Comparison of ENCODE assay signal across 1 cellular context in the genomic region with DNA sequence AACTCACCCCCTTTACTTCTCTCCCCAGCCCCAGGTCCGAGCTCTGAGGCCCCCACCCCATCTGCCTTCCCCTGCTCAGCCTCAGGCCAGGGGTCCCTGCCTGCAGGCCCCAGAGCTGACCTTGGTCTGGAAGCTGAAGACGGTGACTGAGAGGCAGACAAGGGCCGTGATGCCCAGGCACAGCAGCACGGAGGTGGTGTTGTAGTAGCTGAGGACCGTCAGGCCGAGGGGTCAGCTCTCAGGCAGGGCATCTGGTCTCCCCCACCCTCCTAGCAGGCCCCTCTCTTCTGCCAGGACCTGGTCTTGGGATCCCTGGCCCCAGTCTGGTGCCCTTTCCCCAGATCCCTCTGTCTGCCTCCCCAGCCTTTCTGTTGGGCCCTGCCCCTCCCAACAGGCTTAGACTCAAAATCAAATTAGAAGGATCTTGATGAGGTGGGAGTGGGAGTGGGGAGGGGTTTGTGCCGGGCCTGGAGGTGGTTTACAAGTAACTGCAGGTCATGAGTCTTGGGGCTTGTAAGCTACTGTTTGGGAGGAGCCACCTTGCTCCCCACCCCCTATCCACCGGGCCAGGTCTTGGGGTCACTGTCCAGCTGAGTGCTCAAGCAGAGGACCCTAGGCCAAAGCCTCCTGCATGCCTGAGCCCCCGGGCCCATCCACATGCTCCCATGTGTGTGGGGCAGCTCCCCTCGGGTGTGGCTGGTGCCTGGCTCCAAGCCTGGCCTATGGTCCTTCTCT.
TF ChIP-seq lines count a peak whose summit lies in the region.

No MANE protein-coding gene starts in this region.

TF ChIP-seq in WTC11, 78 proteins besides CTCF, POLR2A, EP300 and RAD21 (continued from another document):
- TF ChIP-seq, protein P1, sequence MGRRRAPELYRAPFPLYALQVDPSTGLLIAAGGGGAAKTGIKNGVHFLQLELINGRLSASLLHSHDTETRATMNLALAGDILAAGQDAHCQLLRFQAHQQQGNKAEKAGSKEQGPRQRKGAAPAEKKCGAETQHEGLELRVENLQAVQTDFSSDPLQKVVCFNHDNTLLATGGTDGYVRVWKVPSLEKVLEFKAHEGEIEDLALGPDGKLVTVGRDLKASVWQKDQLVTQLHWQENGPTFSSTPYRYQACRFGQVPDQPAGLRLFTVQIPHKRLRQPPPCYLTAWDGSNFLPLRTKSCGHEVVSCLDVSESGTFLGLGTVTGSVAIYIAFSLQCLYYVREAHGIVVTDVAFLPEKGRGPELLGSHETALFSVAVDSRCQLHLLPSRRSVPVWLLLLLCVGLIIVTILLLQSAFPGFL (CRISPR knock-in tag; IDR thresholded peaks at IDR 0.05; ENCODE audit: borderline replicate concordance), result no peak
- TF ChIP-seq ATF1 (CRISPR knock-in tag; IDR thresholded peaks at IDR 0.05) (no peak), GABPB1 (CRISPR knock-in tag; IDR thresholded peaks at IDR 0.05) (no peak), SP1 (CRISPR knock-in tag; conservative IDR thresholded peaks at IDR 0.05) (no peak), MYBL2 (CRISPR knock-in tag; IDR thresholded peaks at IDR 0.05) (no peak), NR3C1 (CRISPR knock-in tag; conservative IDR thresholded peaks at IDR 0.05; ENCODE audit: low read depth) (no peak), RORB (CRISPR knock-in tag; IDR thresholded peaks at IDR 0.05) (no peak), NFE2L1 (CRISPR knock-in tag; IDR thresholded peaks at IDR 0.05) (no peak), RELA (CRISPR knock-in tag; IDR thresholded peaks at IDR 0.05; ENCODE audit: borderline replicate concordance) (no peak), JUN (CRISPR knock-in tag; IDR thresholded peaks at IDR 0.05) (no peak), FOXP1 (CRISPR knock-in tag; IDR thresholded peaks at IDR 0.05; ENCODE audit: borderline replicate concordance) (no peak), FOXK1 (CRISPR knock-in tag; IDR thresholded peaks at IDR 0.05) (no peak), NR2C2 (CRISPR knock-in tag; IDR thresholded peaks at IDR 0.05) (no peak)
- TF ChIP-seq, protein P2, sequence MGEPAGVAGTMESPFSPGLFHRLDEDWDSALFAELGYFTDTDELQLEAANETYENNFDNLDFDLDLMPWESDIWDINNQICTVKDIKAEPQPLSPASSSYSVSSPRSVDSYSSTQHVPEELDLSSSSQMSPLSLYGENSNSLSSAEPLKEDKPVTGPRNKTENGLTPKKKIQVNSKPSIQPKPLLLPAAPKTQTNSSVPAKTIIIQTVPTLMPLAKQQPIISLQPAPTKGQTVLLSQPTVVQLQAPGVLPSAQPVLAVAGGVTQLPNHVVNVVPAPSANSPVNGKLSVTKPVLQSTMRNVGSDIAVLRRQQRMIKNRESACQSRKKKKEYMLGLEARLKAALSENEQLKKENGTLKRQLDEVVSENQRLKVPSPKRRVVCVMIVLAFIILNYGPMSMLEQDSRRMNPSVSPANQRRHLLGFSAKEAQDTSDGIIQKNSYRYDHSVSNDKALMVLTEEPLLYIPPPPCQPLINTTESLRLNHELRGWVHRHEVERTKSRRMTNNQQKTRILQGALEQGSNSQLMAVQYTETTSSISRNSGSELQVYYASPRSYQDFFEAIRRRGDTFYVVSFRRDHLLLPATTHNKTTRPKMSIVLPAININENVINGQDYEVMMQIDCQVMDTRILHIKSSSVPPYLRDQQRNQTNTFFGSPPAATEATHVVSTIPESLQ (CRISPR knock-in tag; IDR thresholded peaks at IDR 0.05), result no peak
- TF ChIP-seq, protein P3, sequence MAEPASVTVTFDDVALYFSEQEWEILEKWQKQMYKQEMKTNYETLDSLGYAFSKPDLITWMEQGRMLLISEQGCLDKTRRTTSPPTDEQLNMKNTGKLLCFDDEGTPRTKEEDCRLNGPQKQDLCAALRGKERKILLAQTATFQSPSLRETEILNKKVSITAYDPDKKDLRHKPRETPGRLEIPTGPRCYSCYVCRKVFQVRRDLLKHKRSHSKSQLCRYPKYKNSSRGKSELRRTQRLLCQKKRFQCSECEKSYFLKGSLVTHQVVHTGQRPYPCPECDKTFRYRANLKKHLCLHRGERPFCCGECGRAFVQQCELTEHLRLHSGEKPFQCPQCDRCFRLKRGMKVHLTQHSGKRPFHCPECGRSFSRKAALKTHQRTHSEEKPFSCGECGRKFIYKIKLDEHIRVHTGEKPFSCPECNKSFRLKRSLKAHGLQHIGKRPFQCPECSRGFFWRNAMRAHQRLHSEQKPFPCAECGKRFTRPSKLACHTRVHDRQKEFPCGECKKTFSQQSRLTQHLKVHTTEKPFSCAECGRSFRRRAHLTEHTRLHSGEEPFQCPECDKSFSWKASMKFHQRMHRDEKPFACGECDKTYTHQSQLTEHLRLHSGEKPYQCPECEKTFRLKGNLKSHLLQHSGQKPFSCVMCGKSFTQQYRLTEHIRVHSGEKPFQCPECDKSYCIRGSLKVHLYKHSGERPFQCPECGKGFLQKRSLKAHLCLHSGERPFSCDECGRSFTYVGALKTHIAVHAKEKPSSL (CRISPR knock-in tag; conservative IDR thresholded peaks at IDR 0.05), result no peak
- TF ChIP-seq, protein P4, sequence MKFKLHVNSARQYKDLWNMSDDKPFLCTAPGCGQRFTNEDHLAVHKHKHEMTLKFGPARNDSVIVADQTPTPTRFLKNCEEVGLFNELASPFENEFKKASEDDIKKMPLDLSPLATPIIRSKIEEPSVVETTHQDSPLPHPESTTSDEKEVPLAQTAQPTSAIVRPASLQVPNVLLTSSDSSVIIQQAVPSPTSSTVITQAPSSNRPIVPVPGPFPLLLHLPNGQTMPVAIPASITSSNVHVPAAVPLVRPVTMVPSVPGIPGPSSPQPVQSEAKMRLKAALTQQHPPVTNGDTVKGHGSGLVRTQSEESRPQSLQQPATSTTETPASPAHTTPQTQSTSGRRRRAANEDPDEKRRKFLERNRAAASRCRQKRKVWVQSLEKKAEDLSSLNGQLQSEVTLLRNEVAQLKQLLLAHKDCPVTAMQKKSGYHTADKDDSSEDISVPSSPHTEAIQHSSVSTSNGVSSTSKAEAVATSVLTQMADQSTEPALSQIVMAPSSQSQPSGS (CRISPR knock-in tag; IDR thresholded peaks at IDR 0.05; ENCODE audit: borderline replicate concordance, low read depth), result no peak
TF ChIP-seq in WTC11: peak in this region for 0.
